In genomic region chr19:12202250-12202649, GRCh38 we compare ENCODE assay signal across 8 cellular contexts. TPM values are rescaled to one million over a fixed set of nuclear protein-coding genes. Genes with fewer than 3 reads are reported as not detected.
A peak's percentile ranks its signal among the peaks of the same experiment; 100 is the strongest.
DNase-seq lines count a peak whose midpoint lies in the region; ATAC-seq and TF ChIP-seq lines count a peak whose summit lies in the region.

No MANE protein-coding gene starts in this region.

- no peak overlapping the region for H3K4me3 ChIP-seq in NT2/D1 (ENCODE audit: insufficient read length, low read depth)
- H3K4me3 ChIP-seq in osteoblast (ENCODE audit: insufficient read depth, low read length): no peak overlapping the region

- H3K79me2 ChIP-seq in osteoblast (ENCODE audit: insufficient read depth, low read length): no peaks in the 10 kb centered on the region

- no peaks in the 10 kb centered on the region for H3K27me3 Mint-ChIP-seq in activated T-helper 17 cell treated with anti-CD3 and anti-CD28 coated beads, Interleukin-2, amount 50 U/mL, for 72 hours
- no peaks in the 10 kb centered on the region for H3K27me3 Mint-ChIP-seq in memory B cell

- no peak overlapping the region for H3K9ac ChIP-seq in NT2/D1 (ENCODE audit: insufficient read length, low read depth)

- no peak overlapping the region for H3K27ac ChIP-seq in osteoblast (ENCODE audit: low read depth, low read length)

- H3K4me2 ChIP-seq in osteoblast (ENCODE audit: insufficient read depth, low read length): no peak overlapping the region

- H3K4me3 Mint-ChIP-seq in activated T-helper 17 cell treated with anti-CD3 and anti-CD28 coated beads, Interleukin-2, amount 50 U/mL, for 72 hours: no peak overlapping the region
- H3K4me3 Mint-ChIP-seq in memory B cell: no peak overlapping the region

- H3K36me3 ChIP-seq in NT2/D1 (ENCODE audit: insufficient read depth, insufficient read length, low read length): peaks cover 1% of the 10 kb centered on the region
- H3K36me3 ChIP-seq in osteoblast (ENCODE audit: insufficient read depth, low read length): no peaks in the 10 kb centered on the region

- no peaks in the 10 kb centered on the region for H3K4me1 Mint-ChIP-seq in activated T-helper 17 cell treated with anti-CD3 and anti-CD28 coated beads, Interleukin-2, amount 50 U/mL, for 72 hours
- H3K4me1 Mint-ChIP-seq in memory B cell: peaks cover 13% of the 10 kb centered on the region

- no peaks in the 10 kb centered on the region for H3K4me1 ChIP-seq in NT2/D1 (ENCODE audit: insufficient read depth, insufficient read length)
- H3K4me1 ChIP-seq in osteoblast (ENCODE audit: insufficient read depth, low read length): no peaks in the 10 kb centered on the region

- no peak for TF ChIP-seq CTCF in osteoblast (IDR thresholded peaks at IDR 0.05; ENCODE audit: extremely low read depth, low read depth, low read length)

- H3K9me3 Mint-ChIP-seq in activated T-helper 17 cell treated with anti-CD3 and anti-CD28 coated beads, Interleukin-2, amount 50 U/mL, for 72 hours: peaks cover 20% of the 10 kb centered on the region
- peaks cover 6% of the 10 kb centered on the region for H3K9me3 Mint-ChIP-seq in memory B cell

- H3K27me3 ChIP-seq in NT2/D1 (ENCODE audit: insufficient read depth, insufficient read length) (no peaks in the 10 kb centered on the region), osteoblast (ENCODE audit: insufficient read depth, low read length) (no peaks in the 10 kb centered on the region)

- H3K9me3 ChIP-seq in NT2/D1 (ENCODE audit: insufficient read depth, low read length): peaks cover 33% of the 10 kb centered on the region
- H3K9me3 ChIP-seq in osteoblast (ENCODE audit: low read depth, low read length): peaks cover 7% of the 10 kb centered on the region

- H3K27ac Mint-ChIP-seq in activated T-helper 17 cell treated with anti-CD3 and anti-CD28 coated beads, Interleukin-2, amount 50 U/mL, for 72 hours: no peak overlapping the region
- H3K27ac Mint-ChIP-seq in memory B cell: no peak overlapping the region

- ATAC-seq in activated T-helper 17 cell treated with anti-CD3 and anti-CD28 coated beads, Interleukin-2, amount 50 U/mL, for 72 hours (replicated peaks): peak; percentile 81
- peak; percentile 56 for ATAC-seq in memory B cell (ENCODE audit: low read depth)
- ATAC-seq in GM18907 (IDR thresholded peaks at IDR 0.05; ENCODE audit: unreplicated experiment): no peak
- no peak for ATAC-seq in GM21619 (IDR thresholded peaks at IDR 0.05; ENCODE audit: unreplicated experiment)

- H4K20me1 ChIP-seq in osteoblast (ENCODE audit: insufficient read depth, low read length): no peaks in the 10 kb centered on the region

- no peak overlapping the region for H2AFZ ChIP-seq in osteoblast (ENCODE audit: low read length)

- H3K36me3 Mint-ChIP-seq in activated T-helper 17 cell treated with anti-CD3 and anti-CD28 coated beads, Interleukin-2, amount 50 U/mL, for 72 hours (ENCODE audit: low read depth): peaks cover 10% of the 10 kb centered on the region
- peaks cover 28% of the 10 kb centered on the region for H3K36me3 Mint-ChIP-seq in memory B cell

- DNase-seq in AML-193 (lab: John Stamatoyannopoulos, UW) (peak; percentile 28 to 46), NT2/D1 (ENCODE audit: low read depth, low spot score) (peak; percentile 43), memory B cell (ENCODE audit: low spot score in 2 of 2) (peak in 1 of 2 donors; percentile 9), NCI-H345 (lab: John Stamatoyannopoulos, UW) (no peak), osteoblast (ENCODE audit: insufficient read length, low spot score, missing footprints) (no peak)

RNA-seq across cellular contexts. Expression of gene ZNF136, which starts 39.4 kb away (rescaled TPM):
- 10 to 100 TPM; 11.0 to 23.1 TPM for total RNA-seq in activated T-helper 17 cell treated with anti-CD3 and anti-CD28 coated beads, Interleukin-2, amount 50 U/mL, for 72 hours
- 8.3 and 8.7 TPM in 2 replicates for total RNA-seq in osteoblast

RNA-seq across cellular contexts. Expression of gene ZNF625, which starts 45.7 kb away (rescaled TPM):
- total RNA-seq in activated T-helper 17 cell treated with anti-CD3 and anti-CD28 coated beads, Interleukin-2, amount 50 U/mL, for 72 hours: 1 to 10 TPM; 2.0 to 2.2 TPM
- 13.0 and 13.6 TPM in 2 replicates for total RNA-seq in osteoblast

Comparison
In these comparisons a context has a peak if more than half of its experiments do, and no peak if none do; other contexts are left out.
1. DNase-seq: peak in AML-193 (2 of 2) and NT2/D1 (single experiment); none in NCI-H345 (single experiment) and osteoblast (single experiment).
2. ATAC-seq: peak in activated T-helper 17 cell treated with anti-CD3 and anti-CD28 coated beads, Interleukin-2, amount 50 U/mL, for 72 hours (single experiment) and memory B cell (single experiment); none in GM18907 (single experiment) and GM21619 (single experiment).